ENCODE assay signal across 25 cellular contexts in genomic region chr1:50701706-50702317, GRCh38.
DNase-seq lines count a peak whose midpoint lies in the region; ATAC-seq, FAIRE-seq and TF ChIP-seq lines count a peak whose summit lies in the region.
"Had no signal": no experiment of that assay in that cellular context is flagged by ENCODE, and none has a peak within 500 bp of the region (broad histone marks: within the 10 kb centered on the region; RNA-seq: fewer than 3 reads in every experiment).

No MANE protein-coding gene starts in this region.

- TF ChIP-seq CTCF in MCF 10A (IDR thresholded peaks at IDR 0.05; ENCODE audit: unreplicated experiment) (no peak), mammary epithelial cell (conservative IDR thresholded peaks at IDR 0.05 in 1 of 2, IDR thresholded peaks at IDR 0.05 in 1 of 2; ENCODE audit: extremely low read depth in 1 of 2, insufficient read depth in 1 of 2, low read depth in 1 of 2, low read length in 2 of 2) (no peak), WTC11 (IDR thresholded peaks at IDR 0.05) (no peak), vagina (IDR thresholded peaks at IDR 0.05) (no peak)

- H3K4me3 ChIP-seq in mammary epithelial cell (replicated peaks in 1 of 3; ENCODE audit: insufficient read depth in 1 of 3, low read depth in 2 of 3, low read length in 3 of 3) (no peak overlapping the region), iPS-18a (ENCODE audit: low read length) (peak overlapping the region; percentile 10), vagina (no peak overlapping the region)
- H3K4me3 ChIP-seq: BLaER1 treated with 17β-estradiol and CSF1 and Interleukin-3, amounts not matched to agents 10 nM and 100 nM; colonic mucosa had no signal

- BruUV-seq in MCF 10A (replicated peaks; lab: Mats Ljungman, UMichigan) (no TSS peak), mammary epithelial cell (replicated peaks; lab: Mats Ljungman, UMichigan) (no TSS peak)

- H3K4me3 Mint-ChIP-seq in MCF 10A (ENCODE audit: unreplicated experiment) (no peak overlapping the region), WTC11 (no peak overlapping the region)
- H3K4me3 Mint-ChIP-seq: IgD-negative memory B cell, nephron had no signal

- WGBS in mammary epithelial cell (ENCODE audit: low coverage, missing lambda C conversion rate): 13% methylated on average over 1 of the region's 1 CpG

- no peak for TF ChIP-seq POLR2A in GM12891 (IDR thresholded peaks at IDR 0.05; ENCODE audit: low read depth, low read length)
- TF ChIP-seq POLR2A in vagina (IDR thresholded peaks at IDR 0.05): no peak

- no peak for DNase-seq in MCF 10A (ENCODE audit: unreplicated experiment)
- no peak for DNase-seq in mammary epithelial cell
- DNase-seq in WTC11 (ENCODE audit: low spot score): no peak
- no peak for DNase-seq in GM12891 (ENCODE audit: insufficient read length, low spot score)
- DNase-seq in nucleus accumbens (lab: John Stamatoyannopoulos, UW): no peak
- no peak for DNase-seq in vagina (ENCODE audit: extremely low spot score in 2 of 2)
- DNase-seq: ACHN, activated gamma-delta T cell, brain microvascular endothelial cell, Caco-2, colonic mucosa, head of caudate nucleus, NCI-H187 treated with DMSO at 0.1 percent for 48 hours, NCI-H524 treated with DMSO at 0.1 percent for 48 hours, SK-N-SH, T-helper 2 cell, WERI-Rb-1 had no signal

- H3K27ac Mint-ChIP-seq in MCF 10A (ENCODE audit: low read depth, unreplicated experiment) (peak overlapping the region; percentile 58), WTC11 (peak overlapping the region; percentile 39)
- H3K27ac Mint-ChIP-seq: IgD-negative memory B cell, nephron, progenitor cell of endocrine pancreas had no signal

- no peaks in the 10 kb centered on the region for H3K27me3 Mint-ChIP-seq in MCF 10A (ENCODE audit: insufficient read depth, unreplicated experiment)
- H3K27me3 Mint-ChIP-seq in WTC11 (ENCODE audit: low read depth): no peaks in the 10 kb centered on the region
- H3K27me3 Mint-ChIP-seq: IgD-negative memory B cell, progenitor cell of endocrine pancreas had no signal

- dilution Hi-C loops in mammary epithelial cell (cut with HindIII; ENCODE audit: low sequenced_read_pairs): no loop called here

- H3K79me2 ChIP-seq in mammary epithelial cell (ENCODE audit: insufficient read depth, low read length): peaks cover 2% of the 10 kb centered on the region

- H3K9me3 ChIP-seq in mammary epithelial cell (replicated peaks; ENCODE audit: insufficient read depth, low read length): no peaks in the 10 kb centered on the region
- H3K9me3 ChIP-seq in iPS-18a (ENCODE audit: control insufficient read depth, low read depth, low read length): no peaks in the 10 kb centered on the region
- H3K9me3 ChIP-seq in vagina: no peaks in the 10 kb centered on the region
- H3K9me3 ChIP-seq: BLaER1 treated with 17β-estradiol and CSF1 and Interleukin-3, amounts not matched to agents 10 nM and 100 nM; Caco-2; colonic mucosa; SK-N-SH had no signal

- CTCF ChIA-PET in MCF 10A (lab: Yijun Ruan, JAX) (interaction anchor here (8.3 kb wide), 1 partner anchor 81 kb away, joined by 115 read pairs; no protein-coding TSS in a partner anchor), mammary epithelial cell (lab: Charles Lee; ENCODE audit: low non-redundant PET) (interaction anchor here (0.7 kb wide), 1 partner anchor 81 kb away, joined by 5 read pairs; no protein-coding TSS in a partner anchor), WTC11 (lab: Charles Lee) (interaction anchor here (0.6 to 0.8 kb wide), 2 partner anchors 81 to 152 kb away, joined by 3 to 4 read pairs; no protein-coding TSS in a partner anchor)

- no peaks in the 10 kb centered on the region for H3K27me3 ChIP-seq in mammary epithelial cell (ENCODE audit: insufficient read depth, low read length)
- H3K27me3 ChIP-seq in iPS-18a (ENCODE audit: control insufficient read depth, insufficient read depth, low read length): no peaks in the 10 kb centered on the region
- H3K27me3 ChIP-seq in vagina: no peaks in the 10 kb centered on the region
- H3K27me3 ChIP-seq: BLaER1 treated with 17β-estradiol and CSF1 and Interleukin-3, amounts not matched to agents 10 nM and 100 nM; brain microvascular endothelial cell; colonic mucosa had no signal

- H3K9me3 Mint-ChIP-seq in MCF 10A (ENCODE audit: unreplicated experiment) (no peaks in the 10 kb centered on the region), WTC11 (no peaks in the 10 kb centered on the region)
- H3K9me3 Mint-ChIP-seq: IgD-negative memory B cell, nephron had no signal

- no peaks in the 10 kb centered on the region for H3K36me3 Mint-ChIP-seq in MCF 10A (ENCODE audit: insufficient read depth, unreplicated experiment)
- H3K36me3 Mint-ChIP-seq in WTC11: no peaks in the 10 kb centered on the region

- H2AFZ ChIP-seq in mammary epithelial cell (ENCODE audit: low read depth, low read length): no peak overlapping the region

- H3K27ac ChIP-seq in mammary epithelial cell (ENCODE audit: insufficient read depth, low read depth, low read length) (no peak overlapping the region), iPS-18a (ENCODE audit: low read length) (peak overlapping the region; percentile 71), vagina (no peak overlapping the region)
- H3K27ac ChIP-seq: BLaER1 treated with 17β-estradiol and CSF1 and Interleukin-3, amounts not matched to agents 10 nM and 100 nM; brain microvascular endothelial cell; colonic mucosa; WERI-Rb-1 had no signal

- POLR2A ChIA-PET in MCF 10A (lab: Yijun Ruan, JAX): interaction anchor here (0.8 kb wide), 1 partner anchor 324 kb away, joined by 3 read pairs; no protein-coding TSS in a partner anchor
- POLR2A ChIA-PET in WTC11 (lab: Charles Lee): no interaction called here

- intact Hi-C loops in MCF 10A (cut with micrococcal nuclease): no loop called here
- intact Hi-C loops in mammary epithelial cell (cut with micrococcal nuclease): no loop called here
- intact Hi-C loops in vagina (cut with DNase I): no loop called here

- no peak overlapping the region for H3K4me2 ChIP-seq in mammary epithelial cell (ENCODE audit: insufficient read depth, low read depth, low read length)
- H3K4me2 ChIP-seq: BLaER1 treated with 17β-estradiol and CSF1 and Interleukin-3, amounts not matched to agents 10 nM and 100 nM; SK-N-SH had no signal

- H3K4me1 ChIP-seq in mammary epithelial cell (ENCODE audit: insufficient read depth, low read length) (peaks cover 15% of the 10 kb centered on the region), iPS-18a (ENCODE audit: control insufficient read depth, low read depth, low read length) (peaks cover 82% of the 10 kb centered on the region), vagina (peaks cover 14% of the 10 kb centered on the region)
- H3K4me1 ChIP-seq: BLaER1 treated with 17β-estradiol and CSF1 and Interleukin-3, amounts not matched to agents 10 nM and 100 nM; Caco-2; colonic mucosa had no signal

- H4K20me1 ChIP-seq in mammary epithelial cell (ENCODE audit: insufficient read depth, low read length): no peaks in the 10 kb centered on the region
- H4K20me1 ChIP-seq: BLaER1 treated with 17β-estradiol and CSF1 and Interleukin-3, amounts not matched to agents 10 nM and 100 nM had no signal

- H3K4me1 Mint-ChIP-seq in MCF 10A (ENCODE audit: insufficient read depth, unreplicated experiment) (peaks cover 12% of the 10 kb centered on the region), WTC11 (peaks cover 67% of the 10 kb centered on the region)

- H3K9ac ChIP-seq in mammary epithelial cell (ENCODE audit: insufficient read depth, low read length) (no peak overlapping the region), iPS-18a (ENCODE audit: low read length) (peak overlapping the region; percentile 36)
- H3K9ac ChIP-seq: BLaER1 treated with 17β-estradiol and CSF1 and Interleukin-3, amounts not matched to agents 10 nM and 100 nM; SK-N-SH had no signal

- ATAC-seq in WTC11: no peak
- ATAC-seq in HG03457 (IDR thresholded peaks at IDR 0.05; ENCODE audit: unreplicated experiment): no peak
- ATAC-seq: left lobe of liver had no signal

- in situ Hi-C loops in mammary epithelial cell (cut with MboI; ENCODE audit: low sequenced_read_pairs in 2 of 2): loop anchor here in 1 of 2 donors (25.0 kb wide), 1 partner anchor 315 kb away; no protein-coding TSS in a partner anchor

- no peak for FAIRE-seq in GM12891 (lab: Jason Lieb, UNC)
- FAIRE-seq: urothelium cell line had no signal

- H3K36me3 ChIP-seq in mammary epithelial cell (ENCODE audit: insufficient read depth, low read length): no peaks in the 10 kb centered on the region
- H3K36me3 ChIP-seq in iPS-18a (ENCODE audit: control insufficient read depth, low read depth, low read length): no peaks in the 10 kb centered on the region
- no peaks in the 10 kb centered on the region for H3K36me3 ChIP-seq in vagina
- H3K36me3 ChIP-seq: brain microvascular endothelial cell, colonic mucosa, WERI-Rb-1 had no signal

TF ChIP-seq in WTC11, 78 proteins besides CTCF, POLR2A, EP300 and RAD21 (continues in another document):
- TF ChIP-seq RORB (CRISPR knock-in tag; IDR thresholded peaks at IDR 0.05) (no peak), EMX1 (CRISPR knock-in tag; IDR thresholded peaks at IDR 0.05) (no peak), ZNF138 (CRISPR knock-in tag; conservative IDR thresholded peaks at IDR 0.05) (no peak)

TF ChIP-seq in GM12891, 5 proteins besides CTCF, POLR2A, EP300 and RAD21:
- TF ChIP-seq POLR2AphosphoS5 (IDR thresholded peaks at IDR 0.05; ENCODE audit: low read depth, low read length) (no peak), PAX5 (IDR thresholded peaks at IDR 0.05; ENCODE audit: insufficient read depth, low read length, severe bottlenecking) (no peak), SPI1 (IDR thresholded peaks at IDR 0.05; ENCODE audit: low read depth, low read length) (no peak), TAF1 (IDR thresholded peaks at IDR 0.05; ENCODE audit: low read depth, low read length) (no peak), POU2F2 (IDR thresholded peaks at IDR 0.05; ENCODE audit: low read depth, low read length) (no peak)
